In the genomic region with DNA sequence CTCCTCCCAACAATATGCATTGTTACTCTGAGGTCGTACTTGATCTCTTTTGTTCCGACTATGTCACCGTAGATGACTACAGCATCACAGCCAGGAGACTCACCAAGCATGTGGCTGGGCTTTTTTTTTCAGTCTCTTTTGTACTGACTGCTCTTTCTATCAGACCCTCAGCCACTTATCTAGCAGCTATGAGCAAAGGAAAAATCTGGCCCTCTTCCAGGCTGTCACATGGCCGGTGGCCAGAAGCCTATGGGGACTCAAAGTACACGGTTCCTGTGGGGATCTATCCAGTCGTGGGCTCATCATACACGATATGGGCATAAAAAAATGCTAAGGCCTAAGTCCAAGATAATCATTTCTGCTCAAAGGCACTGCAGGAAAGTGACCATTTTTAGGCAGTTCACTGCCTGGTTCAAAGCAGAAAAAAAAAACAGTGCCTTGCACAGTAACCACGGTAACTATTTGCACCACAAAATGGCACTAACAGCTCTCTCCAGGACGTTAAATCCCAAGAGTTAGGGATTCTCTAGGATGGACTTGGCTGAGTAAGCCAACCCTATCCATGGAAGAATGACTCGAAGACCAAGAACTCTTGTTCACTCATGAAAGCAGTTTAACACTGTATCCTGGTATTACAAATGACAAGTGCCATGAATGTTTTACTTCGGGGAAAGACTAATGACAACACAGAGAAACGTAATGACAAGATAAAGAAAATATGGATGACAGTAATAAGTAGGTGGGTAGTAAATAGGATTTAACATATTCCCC, we compare ENCODE assay signal across 9 cellular contexts. TPM values are rescaled to one million over a fixed set of nuclear protein-coding genes. Genes with fewer than 3 reads are reported as not detected.
A peak's percentile ranks its signal among the peaks of the same experiment; 100 is the strongest.
DNase-seq lines count a peak whose midpoint lies in the region; ATAC-seq, FAIRE-seq and TF ChIP-seq lines count a peak whose summit lies in the region.
"Had no signal": no experiment of that assay in that cellular context is flagged by ENCODE, and none has a peak within 500 bp of the region (broad histone marks: within the 10 kb centered on the region; RNA-seq: fewer than 3 reads in every experiment).

No MANE protein-coding gene starts in this region.

- no peak for TF ChIP-seq CTCF in astrocyte (IDR thresholded peaks at IDR 0.05; ENCODE audit: insufficient read depth, low read depth, low read length)

- FAIRE-seq in astrocyte (lab: Jason Lieb, UNC), result no peak

- no peaks in the 10 kb centered on the region for H3K9me3 Mint-ChIP-seq in astrocyte (ENCODE audit: unreplicated experiment)
- H3K9me3 Mint-ChIP-seq: activated CD4-positive, alpha-beta T cell treated with anti-CD3 and anti-CD28 coated beads, Interleukin-2, amount 10 ng/mL, durations not matched to agents 24 days and 14 days had no signal

- peak overlapping the region; percentile 4 for H3K4me2 ChIP-seq in astrocyte (ENCODE audit: low read length)

- H3K4me1 ChIP-seq in astrocyte (ENCODE audit: insufficient read depth, low read length), result no peaks in the 10 kb centered on the region

- peak overlapping the region; percentile 10 for H3K27ac Mint-ChIP-seq in astrocyte (ENCODE audit: unreplicated experiment)
- H3K27ac Mint-ChIP-seq: activated CD4-positive, alpha-beta T cell treated with anti-CD3 and anti-CD28 coated beads, Interleukin-2, amount 10 ng/mL, durations not matched to agents 24 days and 14 days had no signal

- no peak overlapping the region for H3K9ac ChIP-seq in astrocyte (ENCODE audit: low read length)

- H3K9me3 ChIP-seq in astrocyte (ENCODE audit: insufficient read depth, low read depth, low read length), result no peaks in the 10 kb centered on the region

- no peak overlapping the region for H3K4me3 ChIP-seq in astrocyte (ENCODE audit: insufficient read depth, low read depth, low read length)

- no peak overlapping the region for H2AFZ ChIP-seq in astrocyte (ENCODE audit: low read depth, low read length)

- no peak overlapping the region for H3K4me3 Mint-ChIP-seq in astrocyte (ENCODE audit: unreplicated experiment)
- H3K4me3 Mint-ChIP-seq: activated CD4-positive, alpha-beta T cell treated with anti-CD3 and anti-CD28 coated beads, Interleukin-2, amount 10 ng/mL, durations not matched to agents 24 days and 14 days had no signal

- H3K27ac ChIP-seq in astrocyte (ENCODE audit: low read depth, low read length), result no peak overlapping the region

- no peaks in the 10 kb centered on the region for H3K36me3 ChIP-seq in astrocyte (ENCODE audit: insufficient read depth, low read length)

- ATAC-seq in HG02610 (IDR thresholded peaks at IDR 0.05; ENCODE audit: unreplicated experiment) (no peak), HG02642 (IDR thresholded peaks at IDR 0.05; ENCODE audit: poor library complexity, unreplicated experiment) (no peak), HG02852 (IDR thresholded peaks at IDR 0.05; ENCODE audit: unreplicated experiment) (no peak)

- no peaks in the 10 kb centered on the region for H3K79me2 ChIP-seq in astrocyte (ENCODE audit: insufficient read depth, low read length)

- H3K27me3 Mint-ChIP-seq in astrocyte (ENCODE audit: low read depth, unreplicated experiment), result no peaks in the 10 kb centered on the region
- H3K27me3 Mint-ChIP-seq: activated CD4-positive, alpha-beta T cell treated with anti-CD3 and anti-CD28 coated beads, Interleukin-2, amount 10 ng/mL, durations not matched to agents 24 days and 14 days had no signal

- H3K4me1 Mint-ChIP-seq in astrocyte (ENCODE audit: low read depth, unreplicated experiment), result peaks cover 10% of the 10 kb centered on the region

- peak; percentile 12 for DNase-seq in AG08396 (ENCODE audit: low spot score)
- DNase-seq in NCI-H187 treated with DMSO at 0.1 percent for 48 hours (lab: John Stamatoyannopoulos, UW), result peak; percentile 2
- DNase-seq in astrocyte (ENCODE audit: low read depth), result peak; percentile 36
- DNase-seq in kidney glomerular epithelial cell (lab: John Stamatoyannopoulos, UW), result peak; percentile 28
- DNase-seq in stimulated activated naive CD4-positive, alpha-beta T cell (lab: John Stamatoyannopoulos, UW), result no peak
- DNase-seq: activated CD4-positive, alpha-beta T cell treated with anti-CD3 and anti-CD28 coated beads, Interleukin-2, amount 10 ng/mL, durations not matched to agents 24 days and 14 days had no signal

- H3K36me3 Mint-ChIP-seq in astrocyte (ENCODE audit: low read depth, unreplicated experiment), result peaks cover 5% of the 10 kb centered on the region

- no peaks in the 10 kb centered on the region for H3K27me3 ChIP-seq in astrocyte (ENCODE audit: insufficient read depth, low read length)

- H4K20me1 ChIP-seq in astrocyte (ENCODE audit: insufficient read depth, low read length), result no peaks in the 10 kb centered on the region

RNA-seq across cellular contexts. Expression of gene SHQ1, which starts 50.3 kb away (rescaled TPM):
- 28.0 and 28.4 TPM in 2 replicates for total RNA-seq in astrocyte

Comparison
In these comparisons a context has a peak if more than half of its experiments do, and no peak if none do; other contexts are left out.
1. DNase-seq: peak in AG08396 (single experiment), NCI-H187 treated with DMSO at 0.1 percent for 48 hours (single experiment), astrocyte (single experiment) and kidney glomerular epithelial cell (single experiment); none in stimulated activated naive CD4-positive, alpha-beta T cell (0 of 6).